In the genomic region with DNA sequence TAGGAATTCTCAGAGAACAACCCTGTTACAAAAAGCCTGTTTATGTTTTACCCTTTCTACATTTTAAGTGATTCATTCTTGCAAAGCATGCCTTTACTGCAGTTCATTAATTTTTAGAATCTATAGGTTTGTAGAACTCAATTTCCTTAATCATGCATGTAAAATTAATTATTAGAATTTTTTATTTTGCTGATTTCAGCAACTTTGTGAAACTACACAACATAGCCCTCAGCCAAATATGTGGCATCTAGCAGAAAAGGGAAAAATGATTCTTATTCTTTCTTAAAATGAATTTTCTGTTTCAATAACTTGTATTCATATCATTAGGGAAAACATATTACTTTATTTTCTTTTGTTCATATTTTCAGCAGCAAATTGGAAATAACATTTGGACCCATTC, we compare ENCODE assay signal across 7 cellular contexts.
"Had no signal": no experiment of that assay in that cellular context is flagged by ENCODE, and none has a peak within 500 bp of the region (broad histone marks: within the 10 kb centered on the region; RNA-seq: fewer than 3 reads in every experiment).

No MANE protein-coding gene starts in this region.

- H3K4me3 ChIP-seq: GM12878 had no signal

- FAIRE-seq: GM12878, GM12891, GM12892, GM18507, GM19239 had no signal

- DNase-seq: GDM1, GF-D8 had no signal

- ATAC-seq: GM12878 had no signal
